ENCODE assay signal across 8 cellular contexts in the genomic region with DNA sequence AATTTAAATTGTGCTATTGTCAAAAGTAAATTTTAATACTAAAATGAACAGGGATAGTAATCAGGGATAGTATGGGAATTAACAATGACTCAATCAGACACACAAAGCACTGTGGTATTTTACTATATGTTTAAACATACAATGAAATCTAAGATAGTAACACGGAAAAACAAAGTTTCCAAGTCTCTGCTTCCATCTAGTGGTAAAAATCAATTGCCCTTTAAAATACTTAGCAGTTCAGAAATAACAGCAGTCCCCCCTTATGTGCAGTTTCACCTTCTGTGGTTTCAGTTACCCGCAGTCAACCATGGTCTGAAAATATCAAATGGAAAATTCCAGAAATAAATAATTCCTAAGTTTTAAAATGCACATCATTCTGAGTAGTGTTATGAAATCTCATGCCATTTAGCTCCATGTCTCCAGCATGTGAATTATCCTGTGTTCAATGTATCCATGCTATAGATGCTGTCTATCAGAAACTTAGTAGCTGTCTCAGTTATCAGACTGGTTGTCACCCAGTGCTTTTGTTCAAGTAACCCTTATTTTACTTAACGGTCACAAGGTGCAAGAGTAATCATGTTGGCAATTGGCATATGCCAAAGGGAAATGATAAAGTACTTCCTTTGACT. TPM values are rescaled to one million over a fixed set of nuclear protein-coding genes. Genes with fewer than 3 reads are reported as not detected.
DNase-seq lines count a peak whose midpoint lies in the region; ATAC-seq and TF ChIP-seq lines count a peak whose summit lies in the region.

No MANE protein-coding gene starts in this region.

- H3K27ac ChIP-seq in left ventricle myocardium inferior (replicated peaks) (no peak overlapping the region), heart left ventricle (no peak overlapping the region)

- H3K36me3 ChIP-seq in left ventricle myocardium inferior (peaks cover 50% of the 10 kb centered on the region), heart left ventricle (peaks cover 0 to 81% (median 19%) of the 10 kb centered on the region in 9 donors)

- TF ChIP-seq POLR2A in heart left ventricle (IDR thresholded peaks at IDR 0.05) = no peak

- DNase-seq in left ventricle myocardium inferior (no peak), heart left ventricle (no peak), HuH-7 (ENCODE audit: low spot score) (peak; percentile 5), SKM-1 treated with dmso at 0.1 percent for 144 hours (lab: John Stamatoyannopoulos, UW; ENCODE audit: unreplicated experiment) (peak; percentile 25), glomerular visceral epithelial cell (ENCODE audit: extremely low spot score) (peak; percentile 5), putamen (ENCODE audit: low spot score) (no peak), nucleus accumbens (lab: John Stamatoyannopoulos, UW) (no peak), hypothalamus (lab: John Stamatoyannopoulos, UW) (no peak)

- H3K4me1 ChIP-seq in left ventricle myocardium inferior (no peaks in the 10 kb centered on the region), heart left ventricle (peaks cover 0 to 4% (median 0%) of the 10 kb centered on the region in 12 donors)

- no peak for ATAC-seq in heart left ventricle

- TF ChIP-seq CTCF in left ventricle myocardium inferior (IDR thresholded peaks at IDR 0.05; ENCODE audit: borderline replicate concordance) = peak; percentile 30
- TF ChIP-seq CTCF in heart left ventricle (IDR thresholded peaks at IDR 0.05) = peak in 5 of 12 donors; percentile 13 to 32 (median 23)

- no peak overlapping the region for H3K4me3 ChIP-seq in left ventricle myocardium inferior
- H3K4me3 ChIP-seq in heart left ventricle = no peak overlapping the region

- intact Hi-C loops in left ventricle myocardium inferior (cut with micrococcal nuclease) = no loop called here
- intact Hi-C loops in heart left ventricle (cut with DNase I) = no loop called here

- H3K9me3 ChIP-seq in left ventricle myocardium inferior (replicated peaks) (no peaks in the 10 kb centered on the region), heart left ventricle (no peaks in the 10 kb centered on the region)

- H3K27me3 ChIP-seq in left ventricle myocardium inferior (ENCODE audit: low read depth) (no peaks in the 10 kb centered on the region), heart left ventricle (no peaks in the 10 kb centered on the region)

- WGBS in heart left ventricle, 4 donors = 56 to 70% (median 62%) methylated on average over 3 of the region's 3 CpGs

RNA-seq across cellular contexts. Expression of gene AHI1, which starts 58.5 kb away (rescaled TPM):
- total RNA-seq in left ventricle myocardium inferior (9.3 TPM), heart left ventricle (10 to 100 TPM in 6 of 9 donors, 1 to 10 TPM in 3; 6.3 to 17.1 (median 10.5) TPM)
- polyA plus RNA-seq in heart left ventricle = 10 to 100 TPM in 1 of 2 donors, 1 to 10 TPM in 1; 5.7 to 10.3 TPM

Comparison
In these comparisons a context has a peak if more than half of its experiments do, and no peak if none do; other contexts are left out.
1. DNase-seq: peak in HuH-7 (single experiment), SKM-1 treated with dmso at 0.1 percent for 144 hours (single experiment) and glomerular visceral epithelial cell (single experiment); none in left ventricle myocardium inferior (single experiment), heart left ventricle (0 of 5), putamen (single experiment), nucleus accumbens (0 of 56) and hypothalamus (0 of 51).